Comparison of ENCODE assay signal across 8 cellular contexts in the genomic region with DNA sequence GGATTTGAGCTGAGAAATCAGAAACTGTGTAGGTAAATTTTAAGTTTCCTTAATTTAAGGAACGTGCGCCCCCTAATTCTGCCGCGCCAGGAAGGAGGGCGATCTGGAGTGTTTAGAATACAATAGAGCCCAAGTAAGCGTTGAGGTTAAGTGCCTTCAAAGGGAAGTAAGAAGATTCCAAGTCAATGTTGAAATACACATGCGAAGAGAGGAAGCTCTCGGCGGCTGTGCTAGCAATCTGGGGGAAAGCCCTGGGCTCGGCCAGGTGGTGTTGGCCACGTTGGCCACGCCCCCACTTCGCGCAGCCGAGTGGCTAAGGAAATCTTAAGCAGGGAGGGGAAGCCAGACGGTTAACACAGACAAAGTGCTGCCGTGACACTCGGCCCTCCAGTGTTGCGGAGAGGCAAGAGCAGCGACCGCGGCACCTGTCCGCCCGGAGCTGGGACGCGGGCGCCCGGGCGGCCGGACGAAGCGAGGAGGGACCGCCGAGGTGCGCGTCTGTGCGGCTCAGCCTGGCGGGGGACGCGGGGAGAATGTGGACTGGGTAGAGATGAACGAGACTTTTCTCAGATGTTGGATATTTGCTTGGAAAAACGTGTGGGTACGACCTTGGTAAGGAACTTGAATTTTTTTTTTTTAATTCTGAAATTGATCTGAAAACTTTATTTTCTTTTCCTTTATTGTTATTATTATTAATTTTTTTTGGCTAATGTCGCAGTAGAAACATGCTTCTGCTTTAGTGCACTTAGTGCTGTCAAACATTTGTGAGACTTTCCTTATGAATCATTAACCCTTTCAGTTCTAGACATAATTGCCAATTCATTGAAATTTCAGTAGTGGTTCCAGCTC. TPM values are rescaled to one million over a fixed set of nuclear protein-coding genes. Genes with fewer than 3 reads are reported as not detected.
DNase-seq lines count a peak whose midpoint lies in the region; ATAC-seq and TF ChIP-seq lines count a peak whose summit lies in the region.

Gene PRDM1, plus strand, starts transcription at position 353 of the 849 bp plus-strand sequence. Its CDS starts 218 bp downstream, at position 571.

- peak within 1 kb of the TSS; percentile 42 to 95 (median 87) for H3K27ac Mint-ChIP-seq in IgD-negative memory B cell

- H3K9me3 ChIP-seq in neuronal stem cell (replicated peaks in 1 of 2; ENCODE audit: control insufficient read depth in 2 of 2, insufficient read depth in 1 of 2, low read depth in 1 of 2, low read length in 2 of 2), result no peaks in the 10 kb centered on the region

- peaks cover 9 to 13% of the 10 kb centered on the region in 2 donors for H3K4me1 ChIP-seq in neuronal stem cell (ENCODE audit: control insufficient read depth in 2 of 2, insufficient read depth in 1 of 2, low read depth in 1 of 2, low read length in 2 of 2)

- peak within 1 kb of the TSS; percentile 79 for H3K18ac ChIP-seq in neuronal stem cell (ENCODE audit: low read length)

- TF ChIP-seq CTCF in fibroblast of the aortic adventitia (IDR thresholded peaks at IDR 0.05; ENCODE audit: insufficient read depth, low read length), result peak; percentile 38

- peak within 1 kb of the TSS; percentile 89 for H2AFZ ChIP-seq in neuronal stem cell (ENCODE audit: low read length)

- no CpG with 5 or more reads among the region's 44 CpGs for WGBS in neuronal stem cell (ENCODE audit: extremely low coverage in 2 of 2, insufficient read length in 2 of 2, insufficient replicate concordance in 1 of 2), 2 donors

- no peak within 1 kb of the TSS for H2BK12ac ChIP-seq in neuronal stem cell (ENCODE audit: low read length)

- peak; percentile 67 for DNase-seq in DMS79 (lab: John Stamatoyannopoulos, UW)
- peak; percentile 96 for DNase-seq in RPMI8226
- peak; percentile 45 to 73 for DNase-seq in activated T-helper 1 cell treated with anti-CD3 and anti-CD28 coated beads, Interleukin-2, amount 50 U/mL, for 16 hours (ENCODE audit: low read depth in 1 of 2, low spot score in 1 of 2)
- peak; percentile 54 for DNase-seq in fibroblast of the aortic adventitia (ENCODE audit: low read depth)
- no peak for DNase-seq in neuronal stem cell (ENCODE audit: low spot score)
- DNase-seq in superior temporal gyrus (ENCODE audit: extremely low spot score), result peak; percentile 40

- no peaks in the 10 kb centered on the region for H3K79me1 ChIP-seq in neuronal stem cell (ENCODE audit: low read depth, low read length)

- no peak within 1 kb of the TSS for H3K4ac ChIP-seq in neuronal stem cell (ENCODE audit: low read length)

- no peak within 1 kb of the TSS for H2AK5ac ChIP-seq in neuronal stem cell (ENCODE audit: low read depth, low read length)

- peaks cover 37 to 40% (median 40%) of the 10 kb centered on the region in 3 donors for H3K4me1 Mint-ChIP-seq in IgD-negative memory B cell

- H2BK15ac ChIP-seq in neuronal stem cell (ENCODE audit: low read length), result peak within 1 kb of the TSS; percentile 67

- no peak within 1 kb of the TSS for H2BK5ac ChIP-seq in neuronal stem cell (ENCODE audit: low read length)

- H3K4me2 ChIP-seq in neuronal stem cell (ENCODE audit: insufficient read depth, low read length, poor library complexity, severe bottlenecking), result peak within 1 kb of the TSS; percentile 87

- no peak within 1 kb of the TSS for H3K27ac ChIP-seq in neuronal stem cell (replicated peaks; ENCODE audit: low read length)

- H2BK120ac ChIP-seq in neuronal stem cell (ENCODE audit: low read depth, low read length), result no peak within 1 kb of the TSS

- peak; percentile 79 for ATAC-seq in GM21529 (IDR thresholded peaks at IDR 0.05; ENCODE audit: unreplicated experiment)

- H3K4me3 ChIP-seq in fibroblast of the aortic adventitia (ENCODE audit: low read depth, low read length), result peak within 1 kb of the TSS; percentile 76
- H3K4me3 ChIP-seq in neuronal stem cell (ENCODE audit: low read length in 2 of 2), result peak within 1 kb of the TSS; percentile 37 to 76

- no peak within 1 kb of the TSS for H4K91ac ChIP-seq in neuronal stem cell (ENCODE audit: low read depth, low read length, poor library complexity)

- H4K8ac ChIP-seq in neuronal stem cell (ENCODE audit: low read depth, low read length), result no peak within 1 kb of the TSS

- H3K23ac ChIP-seq in neuronal stem cell (ENCODE audit: low read depth, low read length, poor library complexity), result peak within 1 kb of the TSS; percentile 90

- peak within 1 kb of the TSS; percentile 78 to 98 (median 89) for H3K4me3 Mint-ChIP-seq in IgD-negative memory B cell

- H3K27me3 Mint-ChIP-seq in IgD-negative memory B cell, result peaks cover 9% of the 10 kb centered on the region

- H3K9ac ChIP-seq in neuronal stem cell (ENCODE audit: low read depth, low read length, poor library complexity), result no peak within 1 kb of the TSS

- H3K36me3 Mint-ChIP-seq in IgD-negative memory B cell, result no peaks in the 10 kb centered on the region

- H3K9me3 Mint-ChIP-seq in IgD-negative memory B cell, result no peaks in the 10 kb centered on the region

- H3K14ac ChIP-seq in neuronal stem cell (ENCODE audit: low read length), result no peak within 1 kb of the TSS

- no peaks in the 10 kb centered on the region for H3K36me3 ChIP-seq in neuronal stem cell (replicated peaks in 1 of 2; ENCODE audit: control insufficient read depth in 2 of 2, insufficient read depth in 2 of 2, low read length in 2 of 2)

- H3K27me3 ChIP-seq in neuronal stem cell (ENCODE audit: control insufficient read depth in 3 of 3, insufficient read depth in 3 of 3, low read depth in 1 of 3, low read length in 3 of 3), result peaks cover 0 to 87% (median 0%) of the 10 kb centered on the region in 3 experiments

RNA-seq across cellular contexts. Expression of gene PRDM1, which starts in this region (rescaled TPM):
- 11.0 TPM for polyA plus RNA-seq in IgD-negative memory B cell
- 1.4 and 2.8 TPM in 2 replicates for total RNA-seq in fibroblast of the aortic adventitia (ENCODE audit: low replicate concordance)
- polyA plus RNA-seq in neuronal stem cell (2013, experiment 1 of 2), result 2.1 TPM
- polyA plus RNA-seq in neuronal stem cell (2013, experiment 2 of 2), result 2.3 TPM
